Comparison of ENCODE assay signal across 2 cellular contexts in genomic region chr6:5053038-5053437, GRCh38.
TF ChIP-seq lines count a peak whose summit lies in the region.

No MANE protein-coding gene starts in this region.

TF ChIP-seq in IMR-90, 13 proteins besides CTCF, POLR2A, EP300 and RAD21:
- TF ChIP-seq NFE2L2 (IDR thresholded peaks at IDR 0.05; ENCODE audit: low read depth, low read length) = no peak
- no peak for TF ChIP-seq BHLHE40 (IDR thresholded peaks at IDR 0.05; ENCODE audit: low read depth, low read length)
- no peak for TF ChIP-seq CEBPB (IDR thresholded peaks at IDR 0.05; ENCODE audit: low read depth, low read length)
- no peak for TF ChIP-seq RFX5 (IDR thresholded peaks at IDR 0.05; ENCODE audit: low read depth, low read length)
- TF ChIP-seq MAFK (IDR thresholded peaks at IDR 0.05; ENCODE audit: low read depth, low read length) = no peak
- TF ChIP-seq MAZ (IDR thresholded peaks at IDR 0.05; ENCODE audit: borderline replicate concordance, low read depth, low read length) = no peak

TF ChIP-seq in endothelial cell of umbilical vein, 7 proteins besides CTCF, POLR2A, EP300 and RAD21:
- TF ChIP-seq JUN (IDR thresholded peaks at IDR 0.05; ENCODE audit: borderline replicate concordance, insufficient read depth, insufficient read length, low read depth) (peak; percentile 57), MAX (IDR thresholded peaks at IDR 0.05; ENCODE audit: insufficient read depth, insufficient read length) (no peak), FOS (IDR thresholded peaks at IDR 0.05; ENCODE audit: borderline replicate concordance, insufficient read depth, low read length) (peak; percentile 55), MYC (IDR thresholded peaks at IDR 0.05; ENCODE audit: low read depth, low read length) (no peak), POLR2AphosphoS5 (IDR thresholded peaks at IDR 0.05; ENCODE audit: insufficient read depth, low read depth, low read length) (peak; percentile 18), EZH2 (IDR thresholded peaks at IDR 0.05; ENCODE audit: borderline replicate concordance, low read depth, low read length, severe bottlenecking) (no peak), GATA2 (IDR thresholded peaks at IDR 0.05; ENCODE audit: insufficient read depth, insufficient read length, low read depth, low read length) (peak; percentile 34)
